1 cellular context compared by ENCODE assay signal in genomic region chr12:119989619-119990381, GRCh38.
TF ChIP-seq lines count a peak whose summit lies in the region.

No MANE protein-coding gene starts in this region.

TF ChIP-seq in HepG2, 621 proteins besides CTCF, POLR2A, EP300 and RAD21 (continued from another document and continues in another):
- TF ChIP-seq RFX5 (IDR thresholded peaks at IDR 0.05; ENCODE audit: low read depth, low read length) = no peak
- TF ChIP-seq HMG20A (CRISPR knock-in tag; IDR thresholded peaks at IDR 0.05; ENCODE audit: borderline replicate concordance) = no peak
- TF ChIP-seq, protein P1, sequence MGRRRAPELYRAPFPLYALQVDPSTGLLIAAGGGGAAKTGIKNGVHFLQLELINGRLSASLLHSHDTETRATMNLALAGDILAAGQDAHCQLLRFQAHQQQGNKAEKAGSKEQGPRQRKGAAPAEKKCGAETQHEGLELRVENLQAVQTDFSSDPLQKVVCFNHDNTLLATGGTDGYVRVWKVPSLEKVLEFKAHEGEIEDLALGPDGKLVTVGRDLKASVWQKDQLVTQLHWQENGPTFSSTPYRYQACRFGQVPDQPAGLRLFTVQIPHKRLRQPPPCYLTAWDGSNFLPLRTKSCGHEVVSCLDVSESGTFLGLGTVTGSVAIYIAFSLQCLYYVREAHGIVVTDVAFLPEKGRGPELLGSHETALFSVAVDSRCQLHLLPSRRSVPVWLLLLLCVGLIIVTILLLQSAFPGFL (CRISPR knock-in tag; IDR thresholded peaks at IDR 0.05) = no peak
- TF ChIP-seq, protein P2, sequence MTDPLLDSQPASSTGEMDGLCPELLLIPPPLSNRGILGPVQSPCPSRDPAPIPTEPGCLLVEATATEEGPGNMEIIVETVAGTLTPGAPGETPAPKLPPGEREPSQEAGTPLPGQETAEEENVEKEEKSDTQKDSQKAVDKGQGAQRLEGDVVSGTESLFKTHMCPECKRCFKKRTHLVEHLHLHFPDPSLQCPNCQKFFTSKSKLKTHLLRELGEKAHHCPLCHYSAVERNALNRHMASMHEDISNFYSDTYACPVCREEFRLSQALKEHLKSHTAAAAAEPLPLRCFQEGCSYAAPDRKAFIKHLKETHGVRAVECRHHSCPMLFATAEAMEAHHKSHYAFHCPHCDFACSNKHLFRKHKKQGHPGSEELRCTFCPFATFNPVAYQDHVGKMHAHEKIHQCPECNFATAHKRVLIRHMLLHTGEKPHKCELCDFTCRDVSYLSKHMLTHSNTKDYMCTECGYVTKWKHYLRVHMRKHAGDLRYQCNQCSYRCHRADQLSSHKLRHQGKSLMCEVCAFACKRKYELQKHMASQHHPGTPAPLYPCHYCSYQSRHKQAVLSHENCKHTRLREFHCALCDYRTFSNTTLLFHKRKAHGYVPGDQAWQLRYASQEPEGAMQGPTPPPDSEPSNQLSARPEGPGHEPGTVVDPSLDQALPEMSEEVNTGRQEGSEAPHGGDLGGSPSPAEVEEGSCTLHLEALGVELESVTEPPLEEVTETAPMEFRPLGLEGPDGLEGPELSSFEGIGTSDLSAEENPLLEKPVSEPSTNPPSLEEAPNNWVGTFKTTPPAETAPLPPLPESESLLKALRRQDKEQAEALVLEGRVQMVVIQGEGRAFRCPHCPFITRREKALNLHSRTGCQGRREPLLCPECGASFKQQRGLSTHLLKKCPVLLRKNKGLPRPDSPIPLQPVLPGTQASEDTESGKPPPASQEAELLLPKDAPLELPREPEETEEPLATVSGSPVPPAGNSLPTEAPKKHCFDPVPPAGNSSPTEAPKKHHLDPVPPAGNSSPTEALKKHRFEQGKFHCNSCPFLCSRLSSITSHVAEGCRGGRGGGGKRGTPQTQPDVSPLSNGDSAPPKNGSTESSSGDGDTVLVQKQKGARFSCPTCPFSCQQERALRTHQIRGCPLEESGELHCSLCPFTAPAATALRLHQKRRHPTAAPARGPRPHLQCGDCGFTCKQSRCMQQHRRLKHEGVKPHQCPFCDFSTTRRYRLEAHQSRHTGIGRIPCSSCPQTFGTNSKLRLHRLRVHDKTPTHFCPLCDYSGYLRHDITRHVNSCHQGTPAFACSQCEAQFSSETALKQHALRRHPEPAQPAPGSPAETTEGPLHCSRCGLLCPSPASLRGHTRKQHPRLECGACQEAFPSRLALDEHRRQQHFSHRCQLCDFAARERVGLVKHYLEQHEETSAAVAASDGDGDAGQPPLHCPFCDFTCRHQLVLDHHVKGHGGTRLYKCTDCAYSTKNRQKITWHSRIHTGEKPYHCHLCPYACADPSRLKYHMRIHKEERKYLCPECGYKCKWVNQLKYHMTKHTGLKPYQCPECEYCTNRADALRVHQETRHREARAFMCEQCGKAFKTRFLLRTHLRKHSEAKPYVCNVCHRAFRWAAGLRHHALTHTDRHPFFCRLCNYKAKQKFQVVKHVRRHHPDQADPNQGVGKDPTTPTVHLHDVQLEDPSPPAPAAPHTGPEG (CRISPR knock-in tag; IDR thresholded peaks at IDR 0.05) = peak; percentile 90; the same call in 1 of the 2 replicates
- TF ChIP-seq SIN3A (IDR thresholded peaks at IDR 0.05; ENCODE audit: borderline replicate concordance, low read depth, low read length) = peak; percentile 96
- TF ChIP-seq, protein P3, sequence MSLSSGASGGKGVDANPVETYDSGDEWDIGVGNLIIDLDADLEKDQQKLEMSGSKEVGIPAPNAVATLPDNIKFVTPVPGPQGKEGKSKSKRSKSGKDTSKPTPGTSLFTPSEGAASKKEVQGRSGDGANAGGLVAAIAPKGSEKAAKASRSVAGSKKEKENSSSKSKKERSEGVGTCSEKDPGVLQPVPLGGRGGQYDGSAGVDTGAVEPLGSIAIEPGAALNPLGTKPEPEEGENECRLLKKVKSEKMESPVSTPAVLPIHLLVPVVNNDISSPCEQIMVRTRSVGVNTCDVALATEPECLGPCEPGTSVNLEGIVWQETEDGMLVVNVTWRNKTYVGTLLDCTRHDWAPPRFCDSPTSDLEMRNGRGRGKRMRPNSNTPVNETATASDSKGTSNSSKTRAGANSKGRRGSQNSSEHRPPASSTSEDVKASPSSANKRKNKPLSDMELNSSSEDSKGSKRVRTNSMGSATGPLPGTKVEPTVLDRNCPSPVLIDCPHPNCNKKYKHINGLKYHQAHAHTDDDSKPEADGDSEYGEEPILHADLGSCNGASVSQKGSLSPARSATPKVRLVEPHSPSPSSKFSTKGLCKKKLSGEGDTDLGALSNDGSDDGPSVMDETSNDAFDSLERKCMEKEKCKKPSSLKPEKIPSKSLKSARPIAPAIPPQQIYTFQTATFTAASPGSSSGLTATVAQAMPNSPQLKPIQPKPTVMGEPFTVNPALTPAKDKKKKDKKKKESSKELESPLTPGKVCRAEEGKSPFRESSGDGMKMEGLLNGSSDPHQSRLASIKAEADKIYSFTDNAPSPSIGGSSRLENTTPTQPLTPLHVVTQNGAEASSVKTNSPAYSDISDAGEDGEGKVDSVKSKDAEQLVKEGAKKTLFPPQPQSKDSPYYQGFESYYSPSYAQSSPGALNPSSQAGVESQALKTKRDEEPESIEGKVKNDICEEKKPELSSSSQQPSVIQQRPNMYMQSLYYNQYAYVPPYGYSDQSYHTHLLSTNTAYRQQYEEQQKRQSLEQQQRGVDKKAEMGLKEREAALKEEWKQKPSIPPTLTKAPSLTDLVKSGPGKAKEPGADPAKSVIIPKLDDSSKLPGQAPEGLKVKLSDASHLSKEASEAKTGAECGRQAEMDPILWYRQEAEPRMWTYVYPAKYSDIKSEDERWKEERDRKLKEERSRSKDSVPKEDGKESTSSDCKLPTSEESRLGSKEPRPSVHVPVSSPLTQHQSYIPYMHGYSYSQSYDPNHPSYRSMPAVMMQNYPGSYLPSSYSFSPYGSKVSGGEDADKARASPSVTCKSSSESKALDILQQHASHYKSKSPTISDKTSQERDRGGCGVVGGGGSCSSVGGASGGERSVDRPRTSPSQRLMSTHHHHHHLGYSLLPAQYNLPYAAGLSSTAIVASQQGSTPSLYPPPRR (CRISPR knock-in tag; IDR thresholded peaks at IDR 0.05; ENCODE audit: borderline replicate concordance) = no peak
- TF ChIP-seq ZNF235 (CRISPR knock-in tag; IDR thresholded peaks at IDR 0.05; ENCODE audit: borderline replicate concordance) = peak; percentile 94; the same call in 1 of the 2 replicates
- TF ChIP-seq, protein P4, sequence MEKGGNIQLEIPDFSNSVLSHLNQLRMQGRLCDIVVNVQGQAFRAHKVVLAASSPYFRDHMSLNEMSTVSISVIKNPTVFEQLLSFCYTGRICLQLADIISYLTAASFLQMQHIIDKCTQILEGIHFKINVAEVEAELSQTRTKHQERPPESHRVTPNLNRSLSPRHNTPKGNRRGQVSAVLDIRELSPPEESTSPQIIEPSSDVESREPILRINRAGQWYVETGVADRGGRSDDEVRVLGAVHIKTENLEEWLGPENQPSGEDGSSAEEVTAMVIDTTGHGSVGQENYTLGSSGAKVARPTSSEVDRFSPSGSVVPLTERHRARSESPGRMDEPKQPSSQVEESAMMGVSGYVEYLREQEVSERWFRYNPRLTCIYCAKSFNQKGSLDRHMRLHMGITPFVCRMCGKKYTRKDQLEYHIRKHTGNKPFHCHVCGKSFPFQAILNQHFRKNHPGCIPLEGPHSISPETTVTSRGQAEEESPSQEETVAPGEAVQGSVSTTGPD (CRISPR knock-in tag; IDR thresholded peaks at IDR 0.05) = no peak
- TF ChIP-seq TBX2 (CRISPR knock-in tag; IDR thresholded peaks at IDR 0.05; ENCODE audit: borderline replicate concordance) = peak; percentile 51; the same call in 1 of the 2 replicates
- no peak for TF ChIP-seq ZKSCAN8 (CRISPR knock-in tag; IDR thresholded peaks at IDR 0.05; ENCODE audit: borderline replicate concordance)
- TF ChIP-seq SIX4 (CRISPR knock-in tag; IDR thresholded peaks at IDR 0.05) = peak; percentile 44; the same call in 1 of the 2 replicates
- TF ChIP-seq NFATC3 (CRISPR knock-in tag; IDR thresholded peaks at IDR 0.05) = no peak
- TF ChIP-seq, protein P5, sequence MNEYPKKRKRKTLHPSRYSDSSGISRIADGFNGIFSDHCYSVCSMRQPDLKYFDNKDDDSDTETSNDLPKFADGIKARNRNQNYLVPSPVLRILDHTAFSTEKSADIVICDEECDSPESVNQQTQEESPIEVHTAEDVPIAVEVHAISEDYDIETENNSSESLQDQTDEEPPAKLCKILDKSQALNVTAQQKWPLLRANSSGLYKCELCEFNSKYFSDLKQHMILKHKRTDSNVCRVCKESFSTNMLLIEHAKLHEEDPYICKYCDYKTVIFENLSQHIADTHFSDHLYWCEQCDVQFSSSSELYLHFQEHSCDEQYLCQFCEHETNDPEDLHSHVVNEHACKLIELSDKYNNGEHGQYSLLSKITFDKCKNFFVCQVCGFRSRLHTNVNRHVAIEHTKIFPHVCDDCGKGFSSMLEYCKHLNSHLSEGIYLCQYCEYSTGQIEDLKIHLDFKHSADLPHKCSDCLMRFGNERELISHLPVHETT (CRISPR knock-in tag; conservative IDR thresholded peaks at IDR 0.05) = peak; percentile 73
- TF ChIP-seq ELF3 (CRISPR knock-in tag; IDR thresholded peaks at IDR 0.05) = peak; percentile 71; the same call in 1 of the 2 replicates
- peak; percentile 81; the same call in 1 of the 2 replicates for TF ChIP-seq ZNF776 (CRISPR knock-in tag; IDR thresholded peaks at IDR 0.05)
- TF ChIP-seq ZNF296 (CRISPR knock-in tag; conservative IDR thresholded peaks at IDR 0.05) = no peak
- TF ChIP-seq U2AF2 (IDR thresholded peaks at IDR 0.05; ENCODE audit: low read depth, low read length) = no peak
- TF ChIP-seq ZSCAN29 (CRISPR knock-in tag; conservative IDR thresholded peaks at IDR 0.05) = no peak
- TF ChIP-seq ZNF768 (CRISPR knock-in tag; IDR thresholded peaks at IDR 0.05) = peak; percentile 71; the same call in 1 of the 2 replicates
- TF ChIP-seq, protein P6, sequence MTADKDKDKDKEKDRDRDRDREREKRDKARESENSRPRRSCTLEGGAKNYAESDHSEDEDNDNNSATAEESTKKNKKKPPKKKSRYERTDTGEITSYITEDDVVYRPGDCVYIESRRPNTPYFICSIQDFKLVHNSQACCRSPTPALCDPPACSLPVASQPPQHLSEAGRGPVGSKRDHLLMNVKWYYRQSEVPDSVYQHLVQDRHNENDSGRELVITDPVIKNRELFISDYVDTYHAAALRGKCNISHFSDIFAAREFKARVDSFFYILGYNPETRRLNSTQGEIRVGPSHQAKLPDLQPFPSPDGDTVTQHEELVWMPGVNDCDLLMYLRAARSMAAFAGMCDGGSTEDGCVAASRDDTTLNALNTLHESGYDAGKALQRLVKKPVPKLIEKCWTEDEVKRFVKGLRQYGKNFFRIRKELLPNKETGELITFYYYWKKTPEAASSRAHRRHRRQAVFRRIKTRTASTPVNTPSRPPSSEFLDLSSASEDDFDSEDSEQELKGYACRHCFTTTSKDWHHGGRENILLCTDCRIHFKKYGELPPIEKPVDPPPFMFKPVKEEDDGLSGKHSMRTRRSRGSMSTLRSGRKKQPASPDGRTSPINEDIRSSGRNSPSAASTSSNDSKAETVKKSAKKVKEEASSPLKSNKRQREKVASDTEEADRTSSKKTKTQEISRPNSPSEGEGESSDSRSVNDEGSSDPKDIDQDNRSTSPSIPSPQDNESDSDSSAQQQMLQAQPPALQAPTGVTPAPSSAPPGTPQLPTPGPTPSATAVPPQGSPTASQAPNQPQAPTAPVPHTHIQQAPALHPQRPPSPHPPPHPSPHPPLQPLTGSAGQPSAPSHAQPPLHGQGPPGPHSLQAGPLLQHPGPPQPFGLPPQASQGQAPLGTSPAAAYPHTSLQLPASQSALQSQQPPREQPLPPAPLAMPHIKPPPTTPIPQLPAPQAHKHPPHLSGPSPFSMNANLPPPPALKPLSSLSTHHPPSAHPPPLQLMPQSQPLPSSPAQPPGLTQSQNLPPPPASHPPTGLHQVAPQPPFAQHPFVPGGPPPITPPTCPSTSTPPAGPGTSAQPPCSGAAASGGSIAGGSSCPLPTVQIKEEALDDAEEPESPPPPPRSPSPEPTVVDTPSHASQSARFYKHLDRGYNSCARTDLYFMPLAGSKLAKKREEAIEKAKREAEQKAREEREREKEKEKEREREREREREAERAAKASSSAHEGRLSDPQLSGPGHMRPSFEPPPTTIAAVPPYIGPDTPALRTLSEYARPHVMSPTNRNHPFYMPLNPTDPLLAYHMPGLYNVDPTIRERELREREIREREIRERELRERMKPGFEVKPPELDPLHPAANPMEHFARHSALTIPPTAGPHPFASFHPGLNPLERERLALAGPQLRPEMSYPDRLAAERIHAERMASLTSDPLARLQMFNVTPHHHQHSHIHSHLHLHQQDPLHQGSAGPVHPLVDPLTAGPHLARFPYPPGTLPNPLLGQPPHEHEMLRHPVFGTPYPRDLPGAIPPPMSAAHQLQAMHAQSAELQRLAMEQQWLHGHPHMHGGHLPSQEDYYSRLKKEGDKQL (CRISPR knock-in tag; IDR thresholded peaks at IDR 0.05; ENCODE audit: low read depth) = no peak
- TF ChIP-seq ZNF317 (CRISPR knock-in tag; IDR thresholded peaks at IDR 0.05) = no peak
- TF ChIP-seq, protein P7, sequence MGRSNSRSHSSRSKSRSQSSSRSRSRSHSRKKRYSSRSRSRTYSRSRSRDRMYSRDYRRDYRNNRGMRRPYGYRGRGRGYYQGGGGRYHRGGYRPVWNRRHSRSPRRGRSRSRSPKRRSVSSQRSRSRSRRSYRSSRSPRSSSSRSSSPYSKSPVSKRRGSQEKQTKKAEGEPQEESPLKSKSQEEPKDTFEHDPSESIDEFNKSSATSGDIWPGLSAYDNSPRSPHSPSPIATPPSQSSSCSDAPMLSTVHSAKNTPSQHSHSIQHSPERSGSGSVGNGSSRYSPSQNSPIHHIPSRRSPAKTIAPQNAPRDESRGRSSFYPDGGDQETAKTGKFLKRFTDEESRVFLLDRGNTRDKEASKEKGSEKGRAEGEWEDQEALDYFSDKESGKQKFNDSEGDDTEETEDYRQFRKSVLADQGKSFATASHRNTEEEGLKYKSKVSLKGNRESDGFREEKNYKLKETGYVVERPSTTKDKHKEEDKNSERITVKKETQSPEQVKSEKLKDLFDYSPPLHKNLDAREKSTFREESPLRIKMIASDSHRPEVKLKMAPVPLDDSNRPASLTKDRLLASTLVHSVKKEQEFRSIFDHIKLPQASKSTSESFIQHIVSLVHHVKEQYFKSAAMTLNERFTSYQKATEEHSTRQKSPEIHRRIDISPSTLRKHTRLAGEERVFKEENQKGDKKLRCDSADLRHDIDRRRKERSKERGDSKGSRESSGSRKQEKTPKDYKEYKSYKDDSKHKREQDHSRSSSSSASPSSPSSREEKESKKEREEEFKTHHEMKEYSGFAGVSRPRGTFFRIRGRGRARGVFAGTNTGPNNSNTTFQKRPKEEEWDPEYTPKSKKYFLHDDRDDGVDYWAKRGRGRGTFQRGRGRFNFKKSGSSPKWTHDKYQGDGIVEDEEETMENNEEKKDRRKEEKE (IDR thresholded peaks at IDR 0.05) = no peak
- TF ChIP-seq BRF2 (CRISPR knock-in tag; IDR thresholded peaks at IDR 0.05) = no peak
- no peak for TF ChIP-seq ZNF780A (CRISPR knock-in tag; IDR thresholded peaks at IDR 0.05)
- TF ChIP-seq RFXAP (CRISPR knock-in tag; IDR thresholded peaks at IDR 0.05; ENCODE audit: borderline replicate concordance) = peak; percentile 68; the same call in 1 of the 2 replicates
- TF ChIP-seq HNRNPK (IDR thresholded peaks at IDR 0.05; ENCODE audit: low read depth, low read length, poor library complexity, severe bottlenecking) = no peak
- TF ChIP-seq GATAD1 (CRISPR knock-in tag; IDR thresholded peaks at IDR 0.05) = 0 out of 2 replicates have a peak, but pooled peaks have one; percentile 39
- TF ChIP-seq ZNF83 (CRISPR knock-in tag; IDR thresholded peaks at IDR 0.05; ENCODE audit: borderline replicate concordance) = no peak; the same call in 1 of the 2 replicates
- TF ChIP-seq ZNF256 (CRISPR knock-in tag; conservative IDR thresholded peaks at IDR 0.05) = no peak
- no peak for TF ChIP-seq ZKSCAN1 (IDR thresholded peaks at IDR 0.05; ENCODE audit: low read length)
- peak; percentile 56; the same call in 1 of the 2 replicates for TF ChIP-seq SPEN (CRISPR knock-in tag; IDR thresholded peaks at IDR 0.05; ENCODE audit: low read depth)
